Comparison of ENCODE assay signal across 16 cellular contexts in genomic region chr2:43081131-43081745, GRCh38.
DNase-seq lines count a peak whose midpoint lies in the region; ATAC-seq and TF ChIP-seq lines count a peak whose summit lies in the region.
"Had no signal": no experiment of that assay in that cellular context is flagged by ENCODE, and none has a peak within 500 bp of the region (broad histone marks: within the 10 kb centered on the region; RNA-seq: fewer than 3 reads in every experiment).

No MANE protein-coding gene starts in this region.

- peaks cover 20% of the 10 kb centered on the region for H3F3A ChIP-seq in neural progenitor cell (ENCODE audit: low read depth)

- no peak overlapping the region for H3K9ac ChIP-seq in neural progenitor cell

- no peak overlapping the region for H2AFZ ChIP-seq in neural progenitor cell (replicated peaks)

- H3K27me3 ChIP-seq in Panc1 (ENCODE audit: control insufficient read depth, insufficient read depth, low read length): no peaks in the 10 kb centered on the region
- H3K27me3 ChIP-seq in neural progenitor cell: no peaks in the 10 kb centered on the region
- H3K27me3 ChIP-seq in thoracic aorta (replicated peaks; ENCODE audit: insufficient read depth): no peaks in the 10 kb centered on the region
- H3K27me3 ChIP-seq: brain microvascular endothelial cell had no signal

- no peaks in the 10 kb centered on the region for H3K79me2 ChIP-seq in neural progenitor cell (ENCODE audit: low read depth)

- no peak overlapping the region for H3K4me3 Mint-ChIP-seq in chondrocyte (ENCODE audit: unreplicated experiment)
- no peak overlapping the region for H3K4me3 Mint-ChIP-seq in neural progenitor cell
- H3K4me3 Mint-ChIP-seq: T-helper 2 cell treated with Interferon-gamma antibody and Interleukin-4, amounts not matched to agents 5 μg/mL and 100 μg/mL, for 36 hours had no signal

- DNase-seq in Panc1 (ENCODE audit: low read depth, low spot score) (no peak), chondrocyte (ENCODE audit: low spot score) (no peak), neural progenitor cell (ENCODE audit: low spot score) (no peak), thoracic aorta (ENCODE audit: low spot score) (no peak), GM10266 (ENCODE audit: extremely low spot score) (no peak)
- DNase-seq: activated naive CD4-positive, alpha-beta T cell treated with Interleukin-2 at 50 U/mL for 16 hours; brain microvascular endothelial cell; GF-D8; GOT3; hippocampal formation; NCI-H1436 treated with DMSO at 0.1 percent for 48 hours; NCI-H226; SIG-M5 had no signal

- CTCF ChIA-PET in Panc1 (lab: Charles Lee): no interaction called here

- H3K27ac ChIP-seq in Panc1 (ENCODE audit: low read length) (peak overlapping the region; percentile 51), neural progenitor cell (no peak overlapping the region), thoracic aorta (peak overlapping the region; percentile 98 to 99)

- no peak overlapping the region for H3K4me2 ChIP-seq in neural progenitor cell

- H3K4me1 ChIP-seq in Panc1 (ENCODE audit: control insufficient read depth, insufficient read depth, low read length) (peaks cover 33% of the 10 kb centered on the region), neural progenitor cell (peaks cover 30% of the 10 kb centered on the region), thoracic aorta (ENCODE audit: control insufficient read depth in 1 of 2, low read depth in 2 of 2) (peaks cover 47 to 61% of the 10 kb centered on the region in 2 donors)

- H3K36me3 ChIP-seq in Panc1 (ENCODE audit: control insufficient read depth, insufficient read depth, low read length) (no peaks in the 10 kb centered on the region), neural progenitor cell (no peaks in the 10 kb centered on the region), thoracic aorta (no peaks in the 10 kb centered on the region)
- H3K36me3 ChIP-seq: brain microvascular endothelial cell had no signal

- H3K27me3 Mint-ChIP-seq in chondrocyte (ENCODE audit: low read depth): no peaks in the 10 kb centered on the region
- H3K27me3 Mint-ChIP-seq in neural progenitor cell (ENCODE audit: insufficient read depth, low read depth): peaks cover 12% of the 10 kb centered on the region

- peak overlapping the region; percentile 75 for H3K27ac Mint-ChIP-seq in chondrocyte (ENCODE audit: unreplicated experiment)
- H3K27ac Mint-ChIP-seq in neural progenitor cell: peak overlapping the region; percentile 72
- H3K27ac Mint-ChIP-seq: T-helper 2 cell treated with Interferon-gamma antibody and Interleukin-4, amounts not matched to agents 5 μg/mL and 100 μg/mL, for 36 hours had no signal

- in situ Hi-C loops in Panc1 (cut with HindIII; ENCODE audit: low pct_unique_long_range_greater_than_20kb, low sequenced_read_pairs): no loop called here

- H3K36me3 Mint-ChIP-seq in chondrocyte (ENCODE audit: low read depth) (no peaks in the 10 kb centered on the region), neural progenitor cell (no peaks in the 10 kb centered on the region)

- POLR2A ChIA-PET in Panc1 (lab: Charles Lee): no interaction called here

- no TSS peak for BruUV-seq in Panc1 (replicated peaks; lab: Mats Ljungman, UMichigan)

- TF ChIP-seq CTCF in Panc1 (IDR thresholded peaks at IDR 0.05) (no peak), chondrocyte (IDR thresholded peaks at IDR 0.05) (no peak), neural progenitor cell (IDR thresholded peaks at IDR 0.05) (no peak), thoracic aorta (IDR thresholded peaks at IDR 0.05) (no peak), GM10266 (IDR thresholded peaks at IDR 0.05; ENCODE audit: control insufficient read depth, insufficient read depth, low read depth, missing control alignments) (no peak)

- no peaks in the 10 kb centered on the region for H3K9me3 ChIP-seq in Panc1 (ENCODE audit: control insufficient read depth, insufficient read depth, low read depth, low read length)
- H3K9me3 ChIP-seq in neural progenitor cell (ENCODE audit: low read depth): no peaks in the 10 kb centered on the region
- H3K9me3 ChIP-seq in thoracic aorta: no peaks in the 10 kb centered on the region

- ATAC-seq in Panc1: no peak
- no peak for ATAC-seq in thoracic aorta (ENCODE audit: insufficient number of reproducible peaks, low FRiP score, low read depth)
- no peak for ATAC-seq in HG02623 (IDR thresholded peaks at IDR 0.05; ENCODE audit: unreplicated experiment)
- no peak for ATAC-seq in HG03342 (IDR thresholded peaks at IDR 0.05; ENCODE audit: unreplicated experiment)

- no peak overlapping the region for H3K4me3 ChIP-seq in Panc1 (ENCODE audit: low read depth in 2 of 2, low read length in 2 of 2)
- no peak overlapping the region for H3K4me3 ChIP-seq in neural progenitor cell
- H3K4me3 ChIP-seq in thoracic aorta: no peak overlapping the region

- H3K4me1 Mint-ChIP-seq in chondrocyte (ENCODE audit: low read depth): peaks cover 73% of the 10 kb centered on the region
- peaks cover 51% of the 10 kb centered on the region for H3K4me1 Mint-ChIP-seq in neural progenitor cell

- intact Hi-C loops in Panc1 (cut with micrococcal nuclease; ENCODE audit: unreplicated experiment): no loop called here

- H3K9me3 Mint-ChIP-seq in chondrocyte (ENCODE audit: low read depth) (no peaks in the 10 kb centered on the region), neural progenitor cell (no peaks in the 10 kb centered on the region)
- H3K9me3 Mint-ChIP-seq: T-helper 2 cell treated with Interferon-gamma antibody and Interleukin-4, amounts not matched to agents 5 μg/mL and 100 μg/mL, for 36 hours had no signal

- H4K20me1 ChIP-seq in neural progenitor cell (ENCODE audit: low read depth): no peaks in the 10 kb centered on the region
